1 cellular context compared by ENCODE assay signal in the genomic region with DNA sequence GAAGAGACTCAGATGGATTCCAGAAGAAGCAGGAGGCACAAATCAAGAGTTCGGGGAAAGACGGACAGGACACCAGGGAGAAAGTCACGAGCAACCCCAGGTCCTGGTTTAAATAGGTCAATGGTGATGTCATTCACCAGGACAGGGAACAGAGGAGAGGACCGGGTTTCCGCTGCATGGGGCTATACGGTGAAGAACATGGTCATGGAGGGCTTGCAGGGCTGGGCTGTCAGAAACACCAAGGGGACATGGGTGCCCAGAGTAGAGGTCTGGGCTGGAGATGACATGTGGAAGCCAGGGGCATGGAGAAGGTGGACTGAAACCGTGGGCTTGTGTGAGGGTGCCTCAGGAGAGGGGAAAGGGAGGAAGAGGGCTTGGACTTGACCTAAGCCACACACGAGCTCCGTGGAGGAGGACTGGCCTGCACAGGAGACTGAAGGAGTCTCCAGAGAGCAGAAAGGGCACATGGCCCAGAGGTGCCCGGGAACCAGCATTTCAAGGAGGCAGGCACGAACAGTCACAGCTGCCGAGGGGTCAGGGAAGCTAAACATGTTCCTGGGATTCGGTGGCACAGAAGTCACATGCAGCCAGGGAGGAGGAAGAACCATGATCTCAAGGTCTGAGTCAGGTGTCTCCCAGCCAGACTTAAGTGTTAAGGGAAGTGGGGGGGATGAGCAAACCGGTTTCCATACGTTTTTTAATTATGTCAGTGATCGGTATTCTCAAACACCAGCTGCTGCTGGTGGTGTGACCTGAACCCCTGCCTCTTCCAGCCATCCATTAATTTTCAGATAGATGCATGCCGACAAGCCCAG.
TF ChIP-seq lines count a peak whose summit lies in the region.

No MANE protein-coding gene starts in this region.

TF ChIP-seq in GM23338, 12 proteins besides CTCF, POLR2A, EP300 and RAD21 (continued from another document):
- TF ChIP-seq, protein P1, sequence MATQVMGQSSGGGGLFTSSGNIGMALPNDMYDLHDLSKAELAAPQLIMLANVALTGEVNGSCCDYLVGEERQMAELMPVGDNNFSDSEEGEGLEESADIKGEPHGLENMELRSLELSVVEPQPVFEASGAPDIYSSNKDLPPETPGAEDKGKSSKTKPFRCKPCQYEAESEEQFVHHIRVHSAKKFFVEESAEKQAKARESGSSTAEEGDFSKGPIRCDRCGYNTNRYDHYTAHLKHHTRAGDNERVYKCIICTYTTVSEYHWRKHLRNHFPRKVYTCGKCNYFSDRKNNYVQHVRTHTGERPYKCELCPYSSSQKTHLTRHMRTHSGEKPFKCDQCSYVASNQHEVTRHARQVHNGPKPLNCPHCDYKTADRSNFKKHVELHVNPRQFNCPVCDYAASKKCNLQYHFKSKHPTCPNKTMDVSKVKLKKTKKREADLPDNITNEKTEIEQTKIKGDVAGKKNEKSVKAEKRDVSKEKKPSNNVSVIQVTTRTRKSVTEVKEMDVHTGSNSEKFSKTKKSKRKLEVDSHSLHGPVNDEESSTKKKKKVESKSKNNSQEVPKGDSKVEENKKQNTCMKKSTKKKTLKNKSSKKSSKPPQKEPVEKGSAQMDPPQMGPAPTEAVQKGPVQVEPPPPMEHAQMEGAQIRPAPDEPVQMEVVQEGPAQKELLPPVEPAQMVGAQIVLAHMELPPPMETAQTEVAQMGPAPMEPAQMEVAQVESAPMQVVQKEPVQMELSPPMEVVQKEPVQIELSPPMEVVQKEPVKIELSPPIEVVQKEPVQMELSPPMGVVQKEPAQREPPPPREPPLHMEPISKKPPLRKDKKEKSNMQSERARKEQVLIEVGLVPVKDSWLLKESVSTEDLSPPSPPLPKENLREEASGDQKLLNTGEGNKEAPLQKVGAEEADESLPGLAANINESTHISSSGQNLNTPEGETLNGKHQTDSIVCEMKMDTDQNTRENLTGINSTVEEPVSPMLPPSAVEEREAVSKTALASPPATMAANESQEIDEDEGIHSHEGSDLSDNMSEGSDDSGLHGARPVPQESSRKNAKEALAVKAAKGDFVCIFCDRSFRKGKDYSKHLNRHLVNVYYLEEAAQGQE (IDR thresholded peaks at IDR 0.05; ENCODE audit: unreplicated experiment): no peak
- TF ChIP-seq JUNB (IDR thresholded peaks at IDR 0.05; ENCODE audit: unreplicated experiment): no peak
- TF ChIP-seq, protein P2, sequence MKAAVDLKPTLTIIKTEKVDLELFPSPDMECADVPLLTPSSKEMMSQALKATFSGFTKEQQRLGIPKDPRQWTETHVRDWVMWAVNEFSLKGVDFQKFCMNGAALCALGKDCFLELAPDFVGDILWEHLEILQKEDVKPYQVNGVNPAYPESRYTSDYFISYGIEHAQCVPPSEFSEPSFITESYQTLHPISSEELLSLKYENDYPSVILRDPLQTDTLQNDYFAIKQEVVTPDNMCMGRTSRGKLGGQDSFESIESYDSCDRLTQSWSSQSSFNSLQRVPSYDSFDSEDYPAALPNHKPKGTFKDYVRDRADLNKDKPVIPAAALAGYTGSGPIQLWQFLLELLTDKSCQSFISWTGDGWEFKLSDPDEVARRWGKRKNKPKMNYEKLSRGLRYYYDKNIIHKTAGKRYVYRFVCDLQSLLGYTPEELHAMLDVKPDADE (IDR thresholded peaks at IDR 0.05): no peak
- TF ChIP-seq, protein P3, sequence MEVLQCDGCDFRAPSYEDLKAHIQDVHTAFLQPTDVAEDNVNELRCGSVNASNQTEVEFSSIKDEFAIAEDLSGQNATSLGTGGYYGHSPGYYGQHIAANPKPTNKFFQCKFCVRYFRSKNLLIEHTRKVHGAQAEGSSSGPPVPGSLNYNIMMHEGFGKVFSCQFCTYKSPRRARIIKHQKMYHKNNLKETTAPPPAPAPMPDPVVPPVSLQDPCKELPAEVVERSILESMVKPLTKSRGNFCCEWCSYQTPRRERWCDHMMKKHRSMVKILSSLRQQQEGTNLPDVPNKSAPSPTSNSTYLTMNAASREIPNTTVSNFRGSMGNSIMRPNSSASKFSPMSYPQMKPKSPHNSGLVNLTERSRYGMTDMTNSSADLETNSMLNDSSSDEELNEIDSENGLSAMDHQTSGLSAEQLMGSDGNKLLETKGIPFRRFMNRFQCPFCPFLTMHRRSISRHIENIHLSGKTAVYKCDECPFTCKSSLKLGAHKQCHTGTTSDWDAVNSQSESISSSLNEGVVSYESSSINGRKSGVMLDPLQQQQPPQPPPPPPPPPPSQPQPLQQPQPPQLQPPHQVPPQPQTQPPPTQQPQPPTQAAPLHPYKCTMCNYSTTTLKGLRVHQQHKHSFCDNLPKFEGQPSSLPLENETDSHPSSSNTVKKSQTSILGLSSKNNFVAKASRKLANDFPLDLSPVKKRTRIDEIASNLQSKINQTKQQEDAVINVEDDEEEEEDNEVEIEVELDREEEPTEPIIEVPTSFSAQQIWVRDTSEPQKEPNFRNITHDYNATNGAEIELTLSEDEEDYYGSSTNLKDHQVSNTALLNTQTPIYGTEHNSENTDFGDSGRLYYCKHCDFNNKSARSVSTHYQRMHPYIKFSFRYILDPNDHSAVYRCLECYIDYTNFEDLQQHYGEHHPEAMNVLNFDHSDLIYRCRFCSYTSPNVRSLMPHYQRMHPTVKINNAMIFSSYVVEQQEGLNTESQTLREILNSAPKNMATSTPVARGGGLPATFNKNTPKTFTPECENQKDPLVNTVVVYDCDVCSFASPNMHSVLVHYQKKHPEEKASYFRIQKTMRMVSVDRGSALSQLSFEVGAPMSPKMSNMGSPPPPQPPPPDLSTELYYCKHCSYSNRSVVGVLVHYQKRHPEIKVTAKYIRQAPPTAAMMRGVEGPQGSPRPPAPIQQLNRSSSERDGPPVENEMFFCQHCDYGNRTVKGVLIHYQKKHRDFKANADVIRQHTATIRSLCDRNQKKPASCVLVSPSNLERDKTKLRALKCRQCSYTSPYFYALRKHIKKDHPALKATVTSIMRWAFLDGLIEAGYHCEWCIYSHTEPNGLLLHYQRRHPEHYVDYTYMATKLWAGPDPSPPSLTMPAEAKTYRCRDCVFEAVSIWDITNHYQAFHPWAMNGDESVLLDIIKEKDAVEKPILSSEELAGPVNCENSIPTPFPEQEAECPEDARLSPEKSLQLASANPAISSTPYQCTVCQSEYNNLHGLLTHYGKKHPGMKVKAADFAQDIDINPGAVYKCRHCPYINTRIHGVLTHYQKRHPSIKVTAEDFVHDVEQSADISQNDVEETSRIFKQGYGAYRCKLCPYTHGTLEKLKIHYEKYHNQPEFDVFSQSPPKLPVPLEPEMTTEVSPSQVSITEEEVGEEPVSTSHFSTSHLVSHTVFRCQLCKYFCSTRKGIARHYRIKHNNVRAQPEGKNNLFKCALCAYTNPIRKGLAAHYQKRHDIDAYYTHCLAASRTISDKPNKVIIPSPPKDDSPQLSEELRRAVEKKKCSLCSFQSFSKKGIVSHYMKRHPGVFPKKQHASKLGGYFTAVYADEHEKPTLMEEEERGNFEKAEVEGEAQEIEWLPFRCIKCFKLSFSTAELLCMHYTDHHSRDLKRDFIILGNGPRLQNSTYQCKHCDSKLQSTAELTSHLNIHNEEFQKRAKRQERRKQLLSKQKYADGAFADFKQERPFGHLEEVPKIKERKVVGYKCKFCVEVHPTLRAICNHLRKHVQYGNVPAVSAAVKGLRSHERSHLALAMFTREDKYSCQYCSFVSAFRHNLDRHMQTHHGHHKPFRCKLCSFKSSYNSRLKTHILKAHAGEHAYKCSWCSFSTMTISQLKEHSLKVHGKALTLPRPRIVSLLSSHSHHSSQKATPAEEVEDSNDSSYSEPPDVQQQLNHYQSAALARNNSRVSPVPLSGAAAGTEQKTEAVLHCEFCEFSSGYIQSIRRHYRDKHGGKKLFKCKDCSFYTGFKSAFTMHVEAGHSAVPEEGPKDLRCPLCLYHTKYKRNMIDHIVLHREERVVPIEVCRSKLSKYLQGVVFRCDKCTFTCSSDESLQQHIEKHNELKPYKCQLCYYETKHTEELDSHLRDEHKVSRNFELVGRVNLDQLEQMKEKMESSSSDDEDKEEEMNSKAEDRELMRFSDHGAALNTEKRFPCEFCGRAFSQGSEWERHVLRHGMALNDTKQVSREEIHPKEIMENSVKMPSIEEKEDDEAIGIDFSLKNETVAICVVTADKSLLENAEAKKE (CRISPR knock-in tag; IDR thresholded peaks at IDR 0.05): no peak
